Comparison of ENCODE assay signal across 8 cellular contexts in the genomic region with DNA sequence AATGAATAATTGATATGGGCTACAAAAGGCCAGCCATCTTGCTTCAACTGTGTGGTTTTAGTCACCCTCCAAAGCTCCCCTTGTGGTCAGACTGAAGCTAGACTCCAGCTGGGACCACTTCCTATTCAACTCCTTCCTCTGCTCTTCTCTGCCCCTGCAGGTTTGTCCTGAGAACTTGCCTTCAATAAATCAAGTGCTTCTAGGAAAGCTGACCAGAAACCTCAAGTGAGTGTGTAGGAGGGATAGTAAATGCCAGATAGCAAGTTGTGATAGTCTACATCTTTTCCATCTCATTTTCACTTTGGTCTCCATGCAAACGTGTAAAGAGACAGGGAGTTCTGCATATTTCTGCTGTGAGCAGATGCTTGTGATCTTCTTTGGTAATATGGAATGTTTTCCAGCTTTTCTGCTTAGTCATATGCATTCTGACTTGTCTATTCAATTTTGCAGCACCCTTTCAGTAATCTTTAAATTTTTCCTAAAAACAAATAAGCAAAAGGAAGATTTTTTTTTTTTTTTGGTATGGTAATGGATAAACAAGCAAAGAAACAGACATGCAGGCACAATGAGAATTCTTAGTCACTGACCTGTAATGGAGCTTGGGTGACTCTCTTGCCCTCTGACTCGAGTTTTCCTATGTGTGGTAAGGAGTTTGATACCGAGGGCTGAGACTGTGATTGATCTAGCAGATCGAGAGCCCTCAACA.
DNase-seq lines count a peak whose midpoint lies in the region; ATAC-seq, FAIRE-seq and TF ChIP-seq lines count a peak whose summit lies in the region.

No MANE protein-coding gene starts in this region.

- peak; percentile 53; the same call in 2 of the 3 replicates for ATAC-seq in GM12878
- ATAC-seq in GM21390 (IDR thresholded peaks at IDR 0.05; ENCODE audit: unreplicated experiment), result no peak

- H3K4me1 Mint-ChIP-seq in nephron progenitor cell, result peaks cover 26% of the 10 kb centered on the region

- H3K9me3 Mint-ChIP-seq in nephron progenitor cell, result peaks cover under 1% of the 10 kb centered on the region

- CTCF ChIA-PET in GM12878 (lab: Yijun Ruan, JAX), result interaction anchor here (0.7 kb wide), 1 partner anchor 71 kb away, joined by 3 read pairs; no protein-coding TSS in a partner anchor

- TF ChIP-seq CTCF in GM12878 (IDR thresholded peaks at IDR 0.05 in 2 of 3, conservative IDR thresholded peaks at IDR 0.05 in 1 of 3; ENCODE audit: control insufficient read depth in 2 of 3, extremely low read depth in 1 of 3, insufficient read depth in 1 of 3, low read depth in 3 of 3, low read length in 3 of 3) (0 out of 6 replicates have a peak, but pooled peaks of 1 of the 3 experiments have one; percentile 8), nephron progenitor cell (IDR thresholded peaks at IDR 0.05) (peak; percentile 50), right atrium auricular region (IDR thresholded peaks at IDR 0.05) (no peak), GM13977 (IDR thresholded peaks at IDR 0.05; ENCODE audit: extremely low read depth, insufficient read depth, missing control alignments) (no peak)

- SMC1A ChIA-PET in GM12878 (lab: Charles Lee; ENCODE audit: uncharacterized antibody, unreplicated experiment), result interaction anchor here (0.7 to 1.0 kb wide), 2 partner anchors 20 to 289 kb away, joined by 3 read pairs; no protein-coding TSS in a partner anchor

- no peaks in the 10 kb centered on the region for H3K36me3 Mint-ChIP-seq in nephron progenitor cell (ENCODE audit: low read depth)

- H3K27me3 ChIP-seq in GM12878 (replicated peaks in 1 of 2; ENCODE audit: control insufficient read depth in 2 of 2, insufficient read depth in 2 of 2, low read length in 1 of 2), result no peaks in the 10 kb centered on the region
- no peaks in the 10 kb centered on the region for H3K27me3 ChIP-seq in right atrium auricular region

- POLR2A ChIA-PET in GM12878 (lab: Charles Lee), result no interaction called here

- RAD21 ChIA-PET in GM12878 (lab: Charles Lee; ENCODE audit: unreplicated experiment), result no interaction called here

- H4K20me1 ChIP-seq in GM12878 (ENCODE audit: control insufficient read depth, insufficient read depth), result no peaks in the 10 kb centered on the region

- no peak overlapping the region for H3K9ac ChIP-seq in GM12878 (ENCODE audit: control insufficient read depth, insufficient read depth, low read length)

- no peaks in the 10 kb centered on the region for H3K79me2 ChIP-seq in GM12878 (ENCODE audit: control insufficient read depth, insufficient read depth, low read length)

- TF ChIP-seq POLR2A in GM12878 (IDR thresholded peaks at IDR 0.05; ENCODE audit: low read depth, low read length), result no peak

- no peak overlapping the region for H3K27ac Mint-ChIP-seq in nephron progenitor cell

- TF ChIP-seq EP300 in GM12878 (IDR thresholded peaks at IDR 0.05; ENCODE audit: borderline replicate concordance in 1 of 2, control insufficient read depth in 1 of 2, low read depth in 2 of 2, low read length in 2 of 2), result no peak

- H3K4me3 ChIP-seq in GM12878 (no peak overlapping the region), right atrium auricular region (no peak overlapping the region)

- H3K4me1 ChIP-seq in GM12878 (ENCODE audit: control insufficient read depth, insufficient read depth, low read length) (no peaks in the 10 kb centered on the region), right atrium auricular region (no peaks in the 10 kb centered on the region)

- H3K9me3 ChIP-seq in GM12878 (replicated peaks; ENCODE audit: control insufficient read depth, insufficient read depth, low read length) (no peaks in the 10 kb centered on the region), right atrium auricular region (no peaks in the 10 kb centered on the region)

- WGBS in GM12878 (ENCODE audit: insufficient coverage, insufficient replicate concordance, low lambda C conversion rate, missing lambda C conversion rate), result 0% methylated on average over 4 of the region's 4 CpGs

- no peak overlapping the region for H2AFZ ChIP-seq in GM12878 (ENCODE audit: control insufficient read depth, low read depth, low read length)

- H3K36me3 ChIP-seq in GM12878 (ENCODE audit: control insufficient read depth in 2 of 2, insufficient read depth in 2 of 2, low read length in 1 of 2) (no peaks in the 10 kb centered on the region), right atrium auricular region (no peaks in the 10 kb centered on the region)

- no peak overlapping the region for H3K4me3 Mint-ChIP-seq in nephron progenitor cell

- H3K4me2 ChIP-seq in GM12878 (ENCODE audit: control insufficient read depth, insufficient read depth), result no peak overlapping the region

- peaks cover 6% of the 10 kb centered on the region for H3K27me3 Mint-ChIP-seq in nephron progenitor cell (ENCODE audit: low read depth, poor library complexity)

- no peak overlapping the region for H3K27ac ChIP-seq in GM12878 (ENCODE audit: control insufficient read depth, insufficient read depth)
- no peak overlapping the region for H3K27ac ChIP-seq in right atrium auricular region

- in situ Hi-C loops in G401 (cut with HindIII; ENCODE audit: low sequenced_read_pairs), result no loop called here
- in situ Hi-C loops in GM12878 (cut with MboI), result no loop called here
- in situ Hi-C loops in GM13977 (cut with MboI; ENCODE audit: low pct_unique_long_range_greater_than_20kb, low sequenced_read_pairs, unreplicated experiment), result no loop called here

- FAIRE-seq in GM12878 (lab: Jason Lieb, UNC), result no peak

- no peak for TF ChIP-seq RAD21 in GM12878 (IDR thresholded peaks at IDR 0.05; ENCODE audit: insufficient read depth, low read depth, low read length)

- intact Hi-C loops in GM12878 (cut with micrococcal nuclease; ENCODE audit: unreplicated experiment), result no loop called here

- DNase-seq in G401 (ENCODE audit: low spot score) (peak; percentile 41), NCI-H1092 (lab: John Stamatoyannopoulos, UW) (peak; percentile 22), GM12878 (ENCODE audit: low read depth, low spot score) (no peak), nephron progenitor cell (peak; percentile 10), right atrium auricular region (ENCODE audit: low spot score) (no peak), GM13977 (ENCODE audit: low spot score) (no peak), T-helper 9 cell (no peak)

- BruUV-seq in GM12878 (replicated peaks; lab: Mats Ljungman, UMichigan), result no TSS peak

TF ChIP-seq in GM12878, 131 proteins besides CTCF, POLR2A, EP300 and RAD21:
- TF ChIP-seq CBX5 (IDR thresholded peaks at IDR 0.05; ENCODE audit: low read depth) (no peak), TCF12 (IDR thresholded peaks at IDR 0.05; ENCODE audit: low read depth, low read length) (no peak), IRF3 (IDR thresholded peaks at IDR 0.05) (no peak), MYB (IDR thresholded peaks at IDR 0.05; ENCODE audit: borderline replicate concordance, low read depth, low read length) (no peak), RELB (IDR thresholded peaks at IDR 0.05; ENCODE audit: low read depth) (no peak), GATAD2B (conservative IDR thresholded peaks at IDR 0.05; ENCODE audit: low read depth) (no peak)
- TF ChIP-seq, protein P1, sequence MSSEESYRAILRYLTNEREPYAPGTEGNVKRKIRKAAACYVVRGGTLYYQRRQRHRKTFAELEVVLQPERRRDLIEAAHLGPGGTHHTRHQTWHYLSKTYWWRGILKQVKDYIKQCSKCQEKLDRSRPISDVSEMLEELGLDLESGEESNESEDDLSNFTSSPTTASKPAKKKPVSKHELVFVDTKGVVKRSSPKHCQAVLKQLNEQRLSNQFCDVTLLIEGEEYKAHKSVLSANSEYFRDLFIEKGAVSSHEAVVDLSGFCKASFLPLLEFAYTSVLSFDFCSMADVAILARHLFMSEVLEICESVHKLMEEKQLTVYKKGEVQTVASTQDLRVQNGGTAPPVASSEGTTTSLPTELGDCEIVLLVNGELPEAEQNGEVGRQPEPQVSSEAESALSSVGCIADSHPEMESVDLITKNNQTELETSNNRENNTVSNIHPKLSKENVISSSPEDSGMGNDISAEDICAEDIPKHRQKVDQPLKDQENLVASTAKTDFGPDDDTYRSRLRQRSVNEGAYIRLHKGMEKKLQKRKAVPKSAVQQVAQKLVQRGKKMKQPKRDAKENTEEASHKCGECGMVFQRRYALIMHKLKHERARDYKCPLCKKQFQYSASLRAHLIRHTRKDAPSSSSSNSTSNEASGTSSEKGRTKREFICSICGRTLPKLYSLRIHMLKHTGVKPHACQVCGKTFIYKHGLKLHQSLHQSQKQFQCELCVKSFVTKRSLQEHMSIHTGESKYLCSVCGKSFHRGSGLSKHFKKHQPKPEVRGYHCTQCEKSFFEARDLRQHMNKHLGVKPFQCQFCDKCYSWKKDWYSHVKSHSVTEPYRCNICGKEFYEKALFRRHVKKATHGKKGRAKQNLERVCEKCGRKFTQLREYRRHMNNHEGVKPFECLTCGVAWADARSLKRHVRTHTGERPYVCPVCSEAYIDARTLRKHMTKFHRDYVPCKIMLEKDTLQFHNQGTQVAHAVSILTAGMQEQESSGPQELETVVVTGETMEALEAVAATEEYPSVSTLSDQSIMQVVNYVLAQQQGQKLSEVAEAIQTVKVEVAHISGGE (CRISPR knock-in tag; IDR thresholded peaks at IDR 0.05), result no peak
TF ChIP-seq in GM12878: peak in this region for 0.

Comparison
In these comparisons a context has a peak if more than half of its experiments do, and no peak if none do; other contexts are left out.
1. DNase-seq: peak in G401 (single experiment), NCI-H1092 (single experiment) and nephron progenitor cell (single experiment); none in GM12878 (single experiment), right atrium auricular region (single experiment), GM13977 (single experiment) and T-helper 9 cell (single experiment).